In the genomic region with DNA sequence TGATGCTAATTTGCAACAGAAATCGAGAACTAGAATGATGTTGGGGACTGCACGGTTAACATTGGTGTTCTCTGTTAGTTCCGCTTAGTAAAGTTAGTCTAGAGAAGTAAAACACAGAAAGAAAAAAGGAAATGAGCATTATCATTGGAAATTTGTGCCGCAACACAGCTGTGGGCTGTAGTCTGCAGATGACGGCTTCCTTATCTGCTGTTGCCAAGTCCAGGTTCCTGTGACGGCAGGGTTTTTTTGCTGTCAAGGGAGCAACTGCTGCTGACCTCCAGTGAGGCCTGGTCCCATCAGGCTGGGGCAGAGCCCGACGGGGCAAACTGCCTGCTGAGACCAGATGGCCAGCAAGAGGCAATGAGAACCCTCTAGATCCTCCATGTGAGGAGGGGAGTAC, we compare ENCODE assay signal across 9 cellular contexts. TPM values are rescaled to one million over a fixed set of nuclear protein-coding genes. Genes with fewer than 3 reads are reported as not detected.
DNase-seq lines count a peak whose midpoint lies in the region; ATAC-seq and TF ChIP-seq lines count a peak whose summit lies in the region.
"Had no signal": no experiment of that assay in that cellular context is flagged by ENCODE, and none has a peak within 500 bp of the region (broad histone marks: within the 10 kb centered on the region; RNA-seq: fewer than 3 reads in every experiment).

No MANE protein-coding gene starts in this region.

- H3K27me3 Mint-ChIP-seq in activated T-cell treated with anti-CD3 and anti-CD28 coated beads, Interleukin-2, amount 50 U/mL, for 72 hours (ENCODE audit: low read depth) = no peaks in the 10 kb centered on the region

- no peak for TF ChIP-seq CTCF in GM10248 (IDR thresholded peaks at IDR 0.05; ENCODE audit: control extremely low read depth, extremely low read depth, low read depth, missing control alignments)

- ATAC-seq in GM21367 (IDR thresholded peaks at IDR 0.05; ENCODE audit: unreplicated experiment) = peak; percentile 78
- ATAC-seq in HG03378 (IDR thresholded peaks at IDR 0.05; ENCODE audit: unreplicated experiment) = peak; percentile 82
- no peak for ATAC-seq in activated T-cell treated with anti-CD3 and anti-CD28 coated beads, Interleukin-2, amount 50 U/mL, for 72 hours (replicated peaks in 1 of 2)

- peaks cover 31% of the 10 kb centered on the region for H3K4me1 Mint-ChIP-seq in activated T-cell treated with anti-CD3 and anti-CD28 coated beads, Interleukin-2, amount 50 U/mL, for 72 hours (ENCODE audit: low read depth)

- POLR2A ChIA-PET in GM10248 (lab: Yijun Ruan, JAX) = interaction anchor here (0.6 kb wide), 1 partner anchor 11 kb away, joined by 3 read pairs; no protein-coding TSS in a partner anchor

- no peak overlapping the region for H3K4me3 Mint-ChIP-seq in activated T-cell treated with anti-CD3 and anti-CD28 coated beads, Interleukin-2, amount 50 U/mL, for 72 hours
- H3K4me3 Mint-ChIP-seq: CD8-positive, alpha-beta memory T cell had no signal

- no peaks in the 10 kb centered on the region for H3K9me3 ChIP-seq in effector memory CD4-positive, alpha-beta T cell (ENCODE audit: control insufficient read depth, low read length)

- peaks cover 3 to 7% of the 10 kb centered on the region in 2 donors for H3K36me3 Mint-ChIP-seq in activated T-cell treated with anti-CD3 and anti-CD28 coated beads, Interleukin-2, amount 50 U/mL, for 72 hours (ENCODE audit: insufficient read depth in 2 of 2)

- no peaks in the 10 kb centered on the region for H3K4me1 ChIP-seq in effector memory CD4-positive, alpha-beta T cell (ENCODE audit: control insufficient read depth, insufficient read depth, low read length, poor library complexity, severe bottlenecking)

- intact Hi-C loops in head of caudate nucleus (cut with DNase I) = no loop called here

- H3K36me3 ChIP-seq in effector memory CD4-positive, alpha-beta T cell (ENCODE audit: control insufficient read depth, insufficient read depth, low read length) = peaks cover 3% of the 10 kb centered on the region

- H3K9me3 Mint-ChIP-seq in activated T-cell treated with anti-CD3 and anti-CD28 coated beads, Interleukin-2, amount 50 U/mL, for 72 hours = no peaks in the 10 kb centered on the region
- H3K9me3 Mint-ChIP-seq: CD8-positive, alpha-beta memory T cell had no signal

- H3K4me3 ChIP-seq in effector memory CD4-positive, alpha-beta T cell (ENCODE audit: insufficient read depth, low read depth, low read length, poor library complexity, severe bottlenecking) = no peak overlapping the region

- CTCF ChIA-PET in GM10248 (lab: Yijun Ruan, JAX) = interaction anchor here (0.7 kb wide), 1 partner anchor 8 kb away, joined by 3 read pairs; no protein-coding TSS in a partner anchor

- H3K27ac ChIP-seq in effector memory CD4-positive, alpha-beta T cell (ENCODE audit: insufficient read depth, low read length, poor library complexity, severe bottlenecking) = no peak overlapping the region

- no peaks in the 10 kb centered on the region for H3K27me3 ChIP-seq in effector memory CD4-positive, alpha-beta T cell (replicated peaks; ENCODE audit: control insufficient read depth, insufficient read depth, low read length, poor library complexity, severe bottlenecking)

- no peak overlapping the region for H3K27ac Mint-ChIP-seq in activated T-cell treated with anti-CD3 and anti-CD28 coated beads, Interleukin-2, amount 50 U/mL, for 72 hours
- H3K27ac Mint-ChIP-seq: CD8-positive, alpha-beta memory T cell had no signal

- DNase-seq in GM10248 (ENCODE audit: extremely low spot score) = peak; percentile 44
- peak in 24 of 42 donors; percentile 2 to 44 (median 16) for DNase-seq in head of caudate nucleus
- no peak for DNase-seq in activated T-cell treated with anti-CD3 and anti-CD28 coated beads, Interleukin-2, amount 50 U/mL, for 72 hours
- DNase-seq in stimulated activated CD4-positive, alpha-beta T cell treated with anti-CD3 and anti-CD28 coated beads, Interleukin-1b, Interleukin-23, amount 100 ng/mL, for 48 hours = no peak
- no peak for DNase-seq in ureter (ENCODE audit: low spot score)
- DNase-seq in effector memory CD4-positive, alpha-beta T cell = no peak
- DNase-seq: CD8-positive, alpha-beta memory T cell had no signal

RNA-seq across cellular contexts. Expression of a gene that starts 38.9 kb away (rescaled TPM):
- 1 to 10 TPM; 1.4 to 1.9 TPM for total RNA-seq in activated T-cell treated with anti-CD3 and anti-CD28 coated beads, Interleukin-2, amount 50 U/mL, for 72 hours
- total RNA-seq in ureter = 0.26 TPM

RNA-seq across cellular contexts. Expression of a gene that starts 52.8 kb away (rescaled TPM):
- 10 to 100 TPM; 57.7 to 70.3 TPM for total RNA-seq in activated T-cell treated with anti-CD3 and anti-CD28 coated beads, Interleukin-2, amount 50 U/mL, for 72 hours
- 48.9 TPM for total RNA-seq in ureter

Comparison
In these comparisons a context has a peak if more than half of its experiments do, and no peak if none do; other contexts are left out.
1. DNase-seq: peak in GM10248 (single experiment) and head of caudate nucleus (24 of 42); none in activated T-cell treated with anti-CD3 and anti-CD28 coated beads, Interleukin-2, amount 50 U/mL, for 72 hours (0 of 2), stimulated activated CD4-positive, alpha-beta T cell treated with anti-CD3 and anti-CD28 coated beads, Interleukin-1b, Interleukin-23, amount 100 ng/mL, for 48 hours (single experiment), ureter (single experiment) and effector memory CD4-positive, alpha-beta T cell (0 of 3).
2. ATAC-seq: peak in GM21367 (single experiment) and HG03378 (single experiment); none in activated T-cell treated with anti-CD3 and anti-CD28 coated beads, Interleukin-2, amount 50 U/mL, for 72 hours (0 of 2).